11 cellular contexts compared by ENCODE assay signal in the genomic region with DNA sequence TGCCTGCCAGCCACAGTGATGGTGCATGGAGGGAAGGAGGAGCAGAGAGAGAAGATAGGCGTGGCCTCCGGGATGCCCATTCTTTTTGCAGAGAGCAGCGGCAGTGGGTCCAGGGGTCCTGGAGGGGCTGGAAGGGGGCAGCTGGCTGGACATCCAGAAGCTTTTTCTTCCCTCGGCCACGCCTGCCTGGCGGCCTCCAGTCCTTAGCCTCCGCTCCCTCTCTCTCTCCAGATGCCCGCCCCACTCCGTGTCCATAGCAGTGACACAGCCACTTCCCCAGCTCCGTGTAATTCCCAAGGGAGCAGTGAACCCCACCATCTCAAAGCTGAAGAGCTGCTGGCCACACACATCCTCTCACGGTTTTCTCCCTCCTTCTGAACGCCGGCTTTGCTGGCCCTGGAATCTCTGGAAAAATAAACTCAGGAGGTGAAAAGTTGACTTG. TPM values are rescaled to one million over a fixed set of nuclear protein-coding genes. Genes with fewer than 3 reads are reported as not detected.
DNase-seq lines count a peak whose midpoint lies in the region; ATAC-seq and TF ChIP-seq lines count a peak whose summit lies in the region.
"Had no signal": no experiment of that assay in that cellular context is flagged by ENCODE, and none has a peak within 500 bp of the region (broad histone marks: within the 10 kb centered on the region; RNA-seq: fewer than 3 reads in every experiment).

No MANE protein-coding gene starts in this region.

- H3K27me3 ChIP-seq in ovary: no peaks in the 10 kb centered on the region

- DNase-seq in Right ventricle myocardium inferior (ENCODE audit: missing footprints) (peak; percentile 58), left ventricle myocardium superior (no peak), fibroblast of gingiva (ENCODE audit: low read depth) (peak; percentile 70), ovary (peak; percentile 46 to 68 (median 59)), NCI-H2081 (lab: John Stamatoyannopoulos, UW) (no peak), DMS 273 (lab: John Stamatoyannopoulos, UW; ENCODE audit: unreplicated experiment) (no peak)
- no peak for DNase-seq in activated CD8-positive, alpha-beta memory T cell treated with anti-CD3 and anti-CD28 coated beads, Interleukin-2, amount 50 U/mL, for 48 hours
- no peak for DNase-seq in activated CD8-positive, alpha-beta T cell treated with anti-CD3 and anti-CD28 coated beads, Interleukin-2, amount 10 ng/mL, durations not matched to agents 7 days and 5 days
- DNase-seq: activated B cell treated with CpG ODN at 0.5 μM for 24 hours, NCI-H510A had no signal

- peaks cover 24% of the 10 kb centered on the region for H3K4me1 ChIP-seq in ovary (ENCODE audit: insufficient read depth)

- intact Hi-C loops in Right ventricle myocardium inferior (cut with DNase I) (no loop called here), left ventricle myocardium superior (cut with micrococcal nuclease) (no loop called here), ovary (cut with DNase I) (no loop called here)

- H3K9me3 Mint-ChIP-seq in activated CD8-positive, alpha-beta T cell treated with anti-CD3 and anti-CD28 coated beads, Interleukin-2, amount 10 ng/mL, durations not matched to agents 7 days and 5 days (ENCODE audit: insufficient read depth): no peaks in the 10 kb centered on the region
- H3K9me3 Mint-ChIP-seq: activated B cell treated with CpG ODN at 0.5 μM for 24 hours; activated T-helper 1 cell treated with anti-CD3 and anti-CD28 coated beads, Interleukin-12 subunit alpha, Interleukin-12 subunit beta, Interleukin-2, Interleukin-4 antibody, amounts not matched to agents 30 ng/mL and 10 ng/mL and 1 ng/mL, durations not matched to agents 14 hours and 24 hours and 36 hours had no signal

- ATAC-seq in Right ventricle myocardium inferior (no peak), left ventricle myocardium superior (no peak)
- no peak for ATAC-seq in activated CD8-positive, alpha-beta T cell treated with anti-CD3 and anti-CD28 coated beads, Interleukin-2, amount 10 ng/mL, durations not matched to agents 7 days and 5 days

- no peaks in the 10 kb centered on the region for H3K36me3 ChIP-seq in ovary

- POLR2A ChIA-PET in activated CD8-positive, alpha-beta T cell treated with anti-CD3 and anti-CD28 coated beads, Interleukin-2, amount 10 ng/mL, durations not matched to agents 7 days and 5 days (lab: Charles Lee): no interaction called here

- H3K4me3 ChIP-seq in ovary: peak overlapping the region; percentile 15

- H3K36me3 Mint-ChIP-seq in activated CD8-positive, alpha-beta T cell treated with anti-CD3 and anti-CD28 coated beads, Interleukin-2, amount 10 ng/mL, durations not matched to agents 7 days and 5 days (ENCODE audit: low read depth): no peaks in the 10 kb centered on the region

- no peaks in the 10 kb centered on the region for H3K4me1 Mint-ChIP-seq in activated CD8-positive, alpha-beta T cell treated with anti-CD3 and anti-CD28 coated beads, Interleukin-2, amount 10 ng/mL, durations not matched to agents 7 days and 5 days (ENCODE audit: low read depth)
- H3K4me1 Mint-ChIP-seq: activated B cell treated with CpG ODN at 0.5 μM for 24 hours had no signal

- no peak overlapping the region for H3K27ac Mint-ChIP-seq in activated CD8-positive, alpha-beta T cell treated with anti-CD3 and anti-CD28 coated beads, Interleukin-2, amount 10 ng/mL, durations not matched to agents 7 days and 5 days
- H3K27ac Mint-ChIP-seq: activated B cell treated with CpG ODN at 0.5 μM for 24 hours; activated T-helper 1 cell treated with anti-CD3 and anti-CD28 coated beads, Interleukin-12 subunit alpha, Interleukin-12 subunit beta, Interleukin-2, Interleukin-4 antibody, amounts not matched to agents 30 ng/mL and 10 ng/mL and 1 ng/mL, durations not matched to agents 14 hours and 24 hours and 36 hours had no signal

- no peak for TF ChIP-seq POLR2A in ovary (IDR thresholded peaks at IDR 0.05)

- H3K27ac ChIP-seq in ovary: peak overlapping the region; percentile 35 to 70

- H3K4me3 Mint-ChIP-seq in activated CD8-positive, alpha-beta T cell treated with anti-CD3 and anti-CD28 coated beads, Interleukin-2, amount 10 ng/mL, durations not matched to agents 7 days and 5 days: no peak overlapping the region
- H3K4me3 Mint-ChIP-seq: activated B cell treated with CpG ODN at 0.5 μM for 24 hours; activated T-helper 1 cell treated with anti-CD3 and anti-CD28 coated beads, Interleukin-12 subunit alpha, Interleukin-12 subunit beta, Interleukin-2, Interleukin-4 antibody, amounts not matched to agents 30 ng/mL and 10 ng/mL and 1 ng/mL, durations not matched to agents 14 hours and 24 hours and 36 hours had no signal

- TF ChIP-seq CTCF in ovary (IDR thresholded peaks at IDR 0.05): no peak

- CTCF ChIA-PET in activated CD8-positive, alpha-beta T cell treated with anti-CD3 and anti-CD28 coated beads, Interleukin-2, amount 10 ng/mL, durations not matched to agents 7 days and 5 days (lab: Charles Lee): no interaction called here

- 7 to 11% (median 10%) methylated on average over 13 of the region's 13 CpGs for WGBS in ovary, 3 donors

- no peaks in the 10 kb centered on the region for H3K27me3 Mint-ChIP-seq in activated CD8-positive, alpha-beta T cell treated with anti-CD3 and anti-CD28 coated beads, Interleukin-2, amount 10 ng/mL, durations not matched to agents 7 days and 5 days (ENCODE audit: low read depth)
- H3K27me3 Mint-ChIP-seq: activated B cell treated with CpG ODN at 0.5 μM for 24 hours had no signal

- TF ChIP-seq EP300 in ovary (IDR thresholded peaks at IDR 0.05): no peak

- H3K9me3 ChIP-seq in ovary: no peaks in the 10 kb centered on the region

RNA-seq across cellular contexts. Expression of a gene that starts 26.3 kb away (rescaled TPM):
- total RNA-seq in Right ventricle myocardium inferior: 58.8 TPM
- 51.4 TPM for total RNA-seq in left ventricle myocardium superior
- total RNA-seq in ovary: 100 to 1,000 TPM in 5 of 7 donors, 10 to 100 TPM in 2; 82.4 to 171 (median 120) TPM
- polyA plus RNA-seq in ovary: 100 to 1,000 TPM in 1 of 2 donors, 10 to 100 TPM in 1; 59.0 to 106 TPM
- total RNA-seq in activated CD8-positive, alpha-beta T cell treated with anti-CD3 and anti-CD28 coated beads, Interleukin-2, amount 10 ng/mL, durations not matched to agents 7 days and 5 days: 1 to 10 TPM in 1 of 2 experiments, under 1 TPM in 1; 0.58 to 1.1 TPM

Comparison
In these comparisons a context has a peak if more than half of its experiments do, and no peak if none do; other contexts are left out.
1. DNase-seq: peak in Right ventricle myocardium inferior (single experiment), fibroblast of gingiva (single experiment) and ovary (5 of 5); none in left ventricle myocardium superior (single experiment), activated CD8-positive, alpha-beta memory T cell treated with anti-CD3 and anti-CD28 coated beads, Interleukin-2, amount 50 U/mL, for 48 hours (single experiment), NCI-H2081 (0 of 2), DMS 273 (single experiment) and activated CD8-positive, alpha-beta T cell treated with anti-CD3 and anti-CD28 coated beads, Interleukin-2, amount 10 ng/mL, durations not matched to agents 7 days and 5 days (single experiment).
2. RNA of a gene that starts 26.3 kb away (total RNA-seq): 82.4 to 171 TPM in ovary, 58.8 TPM in Right ventricle myocardium inferior (single experiment) and 51.4 TPM in left ventricle myocardium superior (single experiment); 0.58 to 1.1 TPM in activated CD8-positive, alpha-beta T cell treated with anti-CD3 and anti-CD28 coated beads, Interleukin-2, amount 10 ng/mL, durations not matched to agents 7 days and 5 days; every median in the first group is over 10 times any median in the second.